In genomic region chr6:157392927-157393666, GRCh38 we compare ENCODE assay signal across 1 cellular context.
A peak's percentile ranks its signal among the peaks of the same experiment; 100 is the strongest.
TF ChIP-seq lines count a peak whose summit lies in the region.

No MANE protein-coding gene starts in this region.

TF ChIP-seq in K562, 482 proteins besides CTCF, POLR2A, EP300 and RAD21 (continued from another document and continues in another):
- TF ChIP-seq ZNF592 (IDR thresholded peaks at IDR 0.05) (peak; percentile 78), ZFP36 (IDR thresholded peaks at IDR 0.05; ENCODE audit: low read depth, low read length, partially characterized antibody) (peak; percentile 50), SRSF1 (IDR thresholded peaks at IDR 0.05; ENCODE audit: low read depth, low read length) (no peak), DPF2 (IDR thresholded peaks at IDR 0.05) (peak; percentile 95), ZNF124 (CRISPR knock-in tag; IDR thresholded peaks at IDR 0.05) (no peak), HMBOX1 (IDR thresholded peaks at IDR 0.05) (peak; percentile 59), ADNP (tag; IDR thresholded peaks at IDR 0.05) (peak; percentile 97), RNF219 (CRISPR knock-in tag; IDR thresholded peaks at IDR 0.05) (no peak), MTA2 (IDR thresholded peaks at IDR 0.05; ENCODE audit: low read depth) (peak; percentile 37; the same call in 1 of the 2 replicates), CREM (IDR thresholded peaks at IDR 0.05; ENCODE audit: low read depth) (peak; percentile 79), ETV6 (IDR thresholded peaks at IDR 0.05; ENCODE audit: borderline replicate concordance in 1 of 2, low read depth in 2 of 2, low read length in 1 of 2) (no peak), ETV6 (CRISPR knock-in tag; IDR thresholded peaks at IDR 0.05; ENCODE audit: borderline replicate concordance) (no peak), CBFB (CRISPR knock-in tag; IDR thresholded peaks at IDR 0.05) (no peak), LEF1 (IDR thresholded peaks at IDR 0.05) (peak; percentile 82), ZFP1 (CRISPR knock-in tag; IDR thresholded peaks at IDR 0.05) (no peak), FOXK1 (CRISPR knock-in tag; IDR thresholded peaks at IDR 0.05; ENCODE audit: borderline replicate concordance) (0 out of 2 replicates have a peak, but pooled peaks have one; percentile 65), ZBTB9 (CRISPR knock-in tag; IDR thresholded peaks at IDR 0.05) (no peak; the same call in 1 of the 2 replicates), SPI1 (IDR thresholded peaks at IDR 0.05; ENCODE audit: borderline replicate concordance, low read depth, low read length) (no peak), ZBTB8A (IDR thresholded peaks at IDR 0.05; ENCODE audit: partially characterized antibody) (no peak), NFE2 (IDR thresholded peaks at IDR 0.05; ENCODE audit: low read depth) (peak; percentile 80), GTF2B (IDR thresholded peaks at IDR 0.05; ENCODE audit: extremely low read depth, insufficient read length) (no peak), SRSF9 (IDR thresholded peaks at IDR 0.05; ENCODE audit: borderline replicate concordance, low read depth, low read length) (no peak), NCOA6 (IDR thresholded peaks at IDR 0.05) (no peak), PYGO2 (tag; IDR thresholded peaks at IDR 0.05) (0 out of 2 replicates have a peak, but pooled peaks have one; percentile 7), PATZ1 (CRISPR knock-in tag; IDR thresholded peaks at IDR 0.05; ENCODE audit: borderline replicate concordance) (no peak), MIER1 (IDR thresholded peaks at IDR 0.05; ENCODE audit: low read depth) (no peak), PML (IDR thresholded peaks at IDR 0.05; ENCODE audit: low read length) (peak; percentile 53; the same call in 1 of the 2 replicates), ELK1 (CRISPR knock-in tag; IDR thresholded peaks at IDR 0.05) (no peak), MCM3 (IDR thresholded peaks at IDR 0.05) (no peak), POLR3G (IDR thresholded peaks at IDR 0.05; ENCODE audit: extremely low read depth, insufficient read length, insufficient replicate concordance) (no peak), BCOR (IDR thresholded peaks at IDR 0.05) (peak; percentile 34; the same call in 1 of the 2 replicates), THRAP3 (IDR thresholded peaks at IDR 0.05; ENCODE audit: borderline replicate concordance) (no peak), CTCFL (IDR thresholded peaks at IDR 0.05; ENCODE audit: borderline replicate concordance, insufficient read depth, low read depth, low read length, poor library complexity, severe bottlenecking) (no peak), CREB3 (tag; conservative IDR thresholded peaks at IDR 0.05; ENCODE audit: low read depth) (peak; percentile 88; the same call in 1 of the 2 replicates), FOXP1 (CRISPR knock-in tag; IDR thresholded peaks at IDR 0.05) (0 out of 2 replicates have a peak, but pooled peaks have one; percentile 48), MYBL2 (IDR thresholded peaks at IDR 0.05; ENCODE audit: low read depth) (peak; percentile 82; the same call in 1 of the 2 replicates), MYBL2 (CRISPR knock-in tag; IDR thresholded peaks at IDR 0.05; ENCODE audit: borderline replicate concordance) (no peak), ATF1 (CRISPR knock-in tag; IDR thresholded peaks at IDR 0.05) (no peak), ATF1 (tag; IDR thresholded peaks at IDR 0.05) (peak; percentile 61), CUX1 (CRISPR knock-in tag; IDR thresholded peaks at IDR 0.05) (no peak)
